ENCODE assay signal across 24 cellular contexts in genomic region chr11:128767518-128767917, GRCh38.
A peak's percentile ranks its signal among the peaks of the same experiment; 100 is the strongest.
DNase-seq lines count a peak whose midpoint lies in the region; ATAC-seq and TF ChIP-seq lines count a peak whose summit lies in the region.
"Had no signal": no experiment of that assay in that cellular context is flagged by ENCODE, and none has a peak within 500 bp of the region (broad histone marks: within the 10 kb centered on the region; RNA-seq: fewer than 3 reads in every experiment).

No MANE protein-coding gene starts in this region.

- H3K27me3 ChIP-seq in CD4-positive, alpha-beta memory T cell (ENCODE audit: insufficient read depth, low read length) = no peaks in the 10 kb centered on the region
- no peaks in the 10 kb centered on the region for H3K27me3 ChIP-seq in brain microvascular endothelial cell (replicated peaks)
- no peaks in the 10 kb centered on the region for H3K27me3 ChIP-seq in neural progenitor cell

- H3K27ac ChIP-seq in CD4-positive, alpha-beta memory T cell (ENCODE audit: low read depth, low read length) = no peak overlapping the region
- H3K27ac ChIP-seq in brain microvascular endothelial cell (no peak overlapping the region), neural progenitor cell (no peak overlapping the region)
- H3K27ac ChIP-seq: prostate gland had no signal

- peaks cover 91% of the 10 kb centered on the region for H3K36me3 ChIP-seq in CD4-positive, alpha-beta memory T cell (ENCODE audit: insufficient read depth, low read length)
- H3K36me3 ChIP-seq in brain microvascular endothelial cell (replicated peaks) = peaks cover 43% of the 10 kb centered on the region
- no peaks in the 10 kb centered on the region for H3K36me3 ChIP-seq in neural progenitor cell
- H3K36me3 ChIP-seq: prostate gland had no signal

- no peak overlapping the region for H2AFZ ChIP-seq in neural progenitor cell (replicated peaks)

- H3K36me3 Mint-ChIP-seq in CD4-positive, alpha-beta memory T cell = peaks cover 62 to 89% of the 10 kb centered on the region in 2 donors
- H3K36me3 Mint-ChIP-seq in neural progenitor cell = no peaks in the 10 kb centered on the region

- no peak overlapping the region for H3K4me3 Mint-ChIP-seq in CD4-positive, alpha-beta memory T cell
- H3K4me3 Mint-ChIP-seq in neural progenitor cell = no peak overlapping the region
- H3K4me3 Mint-ChIP-seq: activated CD8-positive, alpha-beta memory T cell treated with anti-CD3 and anti-CD28 coated beads, Interleukin-2, amount 10 ng/mL, durations not matched to agents 7 days and 5 days; neural crest cell had no signal

- no peaks in the 10 kb centered on the region for H3K9me3 ChIP-seq in CD4-positive, alpha-beta memory T cell (ENCODE audit: control insufficient read depth in 1 of 2, low read length in 2 of 2)
- H3K9me3 ChIP-seq in neural progenitor cell (ENCODE audit: low read depth) = no peaks in the 10 kb centered on the region
- H3K9me3 ChIP-seq: prostate gland, thoracic aorta had no signal

- no peak for ATAC-seq in HG03469 (IDR thresholded peaks at IDR 0.05; ENCODE audit: unreplicated experiment)
- ATAC-seq: activated CD8-positive, alpha-beta memory T cell treated with anti-CD3 and anti-CD28 coated beads, Interleukin-2, amount 10 ng/mL, durations not matched to agents 7 days and 5 days; left colon had no signal

- H3K4me1 ChIP-seq in CD4-positive, alpha-beta memory T cell (ENCODE audit: insufficient read depth, low read length) = peaks cover 18% of the 10 kb centered on the region
- peaks cover 12% of the 10 kb centered on the region for H3K4me1 ChIP-seq in neural progenitor cell

- no peaks in the 10 kb centered on the region for H4K20me1 ChIP-seq in neural progenitor cell (ENCODE audit: low read depth)

- intact Hi-C loops in CD4-positive, alpha-beta memory T cell (cut with micrococcal nuclease) = no loop called here

- H3K4me1 Mint-ChIP-seq in CD4-positive, alpha-beta memory T cell = peaks cover 20 to 82% (median 42%) of the 10 kb centered on the region in 4 donors
- peaks cover 19% of the 10 kb centered on the region for H3K4me1 Mint-ChIP-seq in neural progenitor cell

- CTCF ChIA-PET in CD4-positive, alpha-beta memory T cell (lab: Charles Lee; ENCODE audit: partially characterized antibody) = interaction anchor here (1.0 to 2.7 kb wide), 6 partner anchors 9 to 610 kb away, joined by 3 to 11 read pairs (median 4); no protein-coding TSS in a partner anchor

- no peaks in the 10 kb centered on the region for H3K9me3 Mint-ChIP-seq in CD4-positive, alpha-beta memory T cell
- no peaks in the 10 kb centered on the region for H3K9me3 Mint-ChIP-seq in neural progenitor cell
- H3K9me3 Mint-ChIP-seq: activated T-helper 2 cell treated with anti-CD3 and anti-CD28 coated beads, Interferon-gamma antibody, Interleukin-2, Interleukin-4, amounts not matched to agents 10 μg/mL and 5 μg/mL and 100 μg/mL, durations not matched to agents 14 hours and 24 hours and 36 hours; neural crest cell had no signal

- TF ChIP-seq CTCF in brain microvascular endothelial cell (IDR thresholded peaks at IDR 0.05; ENCODE audit: low read depth, low read length, missing control alignments) (no peak), neural progenitor cell (IDR thresholded peaks at IDR 0.05) (no peak)

- no peaks in the 10 kb centered on the region for H3K27me3 Mint-ChIP-seq in CD4-positive, alpha-beta memory T cell
- H3K27me3 Mint-ChIP-seq in neural progenitor cell (ENCODE audit: insufficient read depth, low read depth) = peaks cover 9% of the 10 kb centered on the region
- H3K27me3 Mint-ChIP-seq: activated CD8-positive, alpha-beta memory T cell treated with anti-CD3 and anti-CD28 coated beads, Interleukin-2, amount 10 ng/mL, durations not matched to agents 7 days and 5 days had no signal

- H3K4me2 ChIP-seq in neural progenitor cell = no peak overlapping the region

- no peaks in the 10 kb centered on the region for H3K79me2 ChIP-seq in neural progenitor cell (ENCODE audit: low read depth)

- POLR2A ChIA-PET in CD4-positive, alpha-beta memory T cell (lab: Charles Lee; ENCODE audit: partially characterized antibody) = interaction anchor here (0.9 to 1.1 kb wide), 2 partner anchors 9 to 56 kb away, joined by 3 to 4 read pairs; no protein-coding TSS in a partner anchor

- H3K27ac Mint-ChIP-seq in CD4-positive, alpha-beta memory T cell = peak overlapping the region in 4 of 7 donors; percentile 4 to 74 (median 66)
- H3K27ac Mint-ChIP-seq in neural progenitor cell = peak overlapping the region; percentile 51
- H3K27ac Mint-ChIP-seq: activated CD8-positive, alpha-beta memory T cell treated with anti-CD3 and anti-CD28 coated beads, Interleukin-2, amount 10 ng/mL, durations not matched to agents 7 days and 5 days; activated T-helper 2 cell treated with anti-CD3 and anti-CD28 coated beads, Interferon-gamma antibody, Interleukin-2, Interleukin-4, amounts not matched to agents 10 μg/mL and 5 μg/mL and 100 μg/mL, durations not matched to agents 14 hours and 24 hours and 36 hours had no signal

- H3K4me3 ChIP-seq in CD4-positive, alpha-beta memory T cell (ENCODE audit: low read length in 2 of 2) = no peak overlapping the region
- H3K4me3 ChIP-seq in brain microvascular endothelial cell (ENCODE audit: low read depth, low read length) (no peak overlapping the region), neural progenitor cell (no peak overlapping the region)
- H3K4me3 ChIP-seq: prostate gland, thoracic aorta had no signal

- H3K9ac ChIP-seq in neural progenitor cell = no peak overlapping the region

- no peak for DNase-seq in CD4-positive, alpha-beta memory T cell
- DNase-seq in ELR (ENCODE audit: low read depth) (peak; percentile 46), brain microvascular endothelial cell (peak; percentile 30), neural progenitor cell (ENCODE audit: low spot score) (no peak), A172 (ENCODE audit: low spot score) (no peak), NCI-H2196 treated with DMSO at 0.1 percent for 48 hours (lab: John Stamatoyannopoulos, UW; ENCODE audit: unreplicated experiment) (no peak)
- DNase-seq: activated CD4-positive, alpha-beta T cell treated with anti-CD3 and anti-CD28 coated beads for 48 hours; activated CD8-positive, alpha-beta memory T cell treated with anti-CD3 and anti-CD28 coated beads, Interleukin-2, amount 10 ng/mL, durations not matched to agents 7 days and 5 days; Calu3; head of caudate nucleus; Karpas-422; left colon; mesendoderm; MV-4-11; NCI-H187 treated with DMSO at 0.1 percent for 48 hours; NCI-H226; SHP77; stimulated activated CD4-positive, alpha-beta T cell treated with anti-CD3 and anti-CD28 coated beads, Interleukin-1b, Interleukin-23, amount 100 ng/mL, for 48 hours; stimulated activated naive CD4-positive, alpha-beta T cell had no signal

- in situ Hi-C loops in brain microvascular endothelial cell (cut with HindIII; ENCODE audit: low pct_ligation_motif_present, low sequenced_read_pairs) = no loop called here

- no peaks in the 10 kb centered on the region for H3F3A ChIP-seq in neural progenitor cell (ENCODE audit: low read depth)

Comparison
In these comparisons a context has a peak if more than half of its experiments do, and no peak if none do; other contexts are left out.
1. DNase-seq: peak in ELR (single experiment) and brain microvascular endothelial cell (single experiment); none in CD4-positive, alpha-beta memory T cell (0 of 5), neural progenitor cell (single experiment), A172 (single experiment) and NCI-H2196 treated with DMSO at 0.1 percent for 48 hours (single experiment).